ENCODE assay signal across 1 cellular context in the genomic region with DNA sequence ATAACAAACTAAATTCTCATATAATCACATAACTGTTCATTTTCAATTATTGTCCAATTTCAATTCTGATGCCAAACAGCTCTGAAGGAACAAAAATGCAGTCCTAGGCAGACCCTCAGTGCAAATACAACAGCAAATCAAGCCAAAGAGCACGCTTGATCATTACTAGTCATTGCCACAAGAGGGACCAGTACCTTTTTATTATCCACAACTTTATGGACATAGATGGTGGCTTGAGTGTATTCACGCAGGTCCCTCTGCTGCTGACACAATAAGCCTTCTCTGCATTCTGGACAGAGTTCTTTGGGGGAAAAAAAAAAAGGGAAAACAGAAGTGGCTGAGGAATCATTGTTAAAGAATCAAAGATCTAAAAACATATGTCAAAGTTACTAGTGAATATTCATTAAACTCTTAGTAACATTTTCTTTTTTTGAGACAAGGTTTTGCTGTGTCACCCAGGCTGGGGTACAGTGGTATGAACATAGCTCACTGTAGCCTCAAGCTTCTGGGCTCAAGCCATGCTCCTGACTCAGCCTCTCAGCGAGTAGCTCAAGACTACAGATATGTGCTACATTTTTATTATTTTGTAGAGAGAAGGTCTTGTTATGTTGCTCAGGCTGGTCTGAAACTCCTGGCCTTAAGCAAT.
TF ChIP-seq lines count a peak whose summit lies in the region.

No MANE protein-coding gene starts in this region.

TF ChIP-seq in liver, 16 proteins besides CTCF, POLR2A, EP300 and RAD21 (continued from another document):
- TF ChIP-seq YY1 (IDR thresholded peaks at IDR 0.05) (no peak), TAF1 (conservative IDR thresholded peaks at IDR 0.05) (no peak), HNF4G (IDR thresholded peaks at IDR 0.05) (no peak), HNF4A (conservative IDR thresholded peaks at IDR 0.05) (no peak), NR2F2 (IDR thresholded peaks at IDR 0.05) (no peak)
